ENCODE assay signal across 8 cellular contexts in the genomic region with DNA sequence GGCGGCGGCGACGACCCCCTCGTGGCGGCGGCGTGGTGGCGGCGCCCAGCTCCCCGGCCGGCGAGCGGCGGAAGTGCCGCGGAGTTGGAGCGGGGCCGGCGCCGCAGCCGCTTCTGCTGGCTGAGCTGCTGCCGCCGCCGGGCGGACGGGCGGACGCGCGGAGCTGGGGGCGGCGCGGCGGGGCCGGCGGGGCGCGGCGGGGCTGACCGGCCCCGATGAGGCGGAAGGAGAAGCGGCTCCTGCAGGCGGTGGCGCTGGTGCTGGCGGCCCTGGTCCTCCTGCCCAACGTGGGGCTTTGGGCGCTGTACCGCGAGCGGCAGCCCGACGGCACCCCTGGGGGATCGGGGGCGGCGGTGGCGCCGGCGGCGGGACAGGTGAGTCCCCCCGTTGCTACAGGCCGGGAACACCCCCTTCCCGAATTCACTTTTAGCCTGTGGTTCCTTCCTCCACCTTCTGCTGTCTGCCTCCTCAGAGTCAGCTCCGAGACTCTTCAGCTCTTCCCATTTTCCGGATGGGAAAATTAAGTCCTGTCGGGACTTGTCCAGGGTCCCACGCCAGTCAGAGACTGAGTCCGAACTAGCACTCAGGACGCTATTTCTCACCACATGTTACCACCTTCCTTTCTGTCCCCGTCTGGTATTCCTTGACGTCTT. TPM values are rescaled to one million over a fixed set of nuclear protein-coding genes. Genes with fewer than 3 reads are reported as not detected.
DNase-seq lines count a peak whose midpoint lies in the region; ATAC-seq lines count a peak whose summit lies in the region.

A gene with protein sequence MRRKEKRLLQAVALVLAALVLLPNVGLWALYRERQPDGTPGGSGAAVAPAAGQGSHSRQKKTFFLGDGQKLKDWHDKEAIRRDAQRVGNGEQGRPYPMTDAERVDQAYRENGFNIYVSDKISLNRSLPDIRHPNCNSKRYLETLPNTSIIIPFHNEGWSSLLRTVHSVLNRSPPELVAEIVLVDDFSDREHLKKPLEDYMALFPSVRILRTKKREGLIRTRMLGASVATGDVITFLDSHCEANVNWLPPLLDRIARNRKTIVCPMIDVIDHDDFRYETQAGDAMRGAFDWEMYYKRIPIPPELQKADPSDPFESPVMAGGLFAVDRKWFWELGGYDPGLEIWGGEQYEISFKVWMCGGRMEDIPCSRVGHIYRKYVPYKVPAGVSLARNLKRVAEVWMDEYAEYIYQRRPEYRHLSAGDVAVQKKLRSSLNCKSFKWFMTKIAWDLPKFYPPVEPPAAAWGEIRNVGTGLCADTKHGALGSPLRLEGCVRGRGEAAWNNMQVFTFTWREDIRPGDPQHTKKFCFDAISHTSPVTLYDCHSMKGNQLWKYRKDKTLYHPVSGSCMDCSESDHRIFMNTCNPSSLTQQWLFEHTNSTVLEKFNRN (plus strand): TSS at position 82 of the 653 bp plus-strand sequence. CDS start 134 bp downstream, at position 216.

- peak within 1 kb of the TSS; percentile 22 for H3K27ac ChIP-seq in skeletal muscle tissue (ENCODE audit: low read depth, low read length)

- CTCF ChIA-PET in T-cell (lab: Charles Lee): interaction anchor here (0.5 to 2.8 kb wide), 11 partner anchors 10 to 492 kb away, joined by 3 to 11 read pairs (median 7); a partner anchor contains a TSS

- no peaks in the 10 kb centered on the region for H3K9me3 ChIP-seq in skeletal muscle tissue (ENCODE audit: control insufficient read depth in 3 of 3, low read length in 3 of 3)

- no peaks in the 10 kb centered on the region for H3K9me3 Mint-ChIP-seq in T-cell

- H3K9ac ChIP-seq in skeletal muscle tissue (ENCODE audit: low read depth in 1 of 3, low read length in 3 of 3): peak within 1 kb of the TSS; percentile 76 to 83 (median 77)

- ATAC-seq in GM21390 (IDR thresholded peaks at IDR 0.05; ENCODE audit: unreplicated experiment) (peak; percentile 68), T-cell (replicated peaks in 1 of 4) (peak; percentile 76 to 78 (median 77))

- no peaks in the 10 kb centered on the region for H3K27me3 ChIP-seq in skeletal muscle tissue (ENCODE audit: control insufficient read depth in 3 of 3, insufficient read depth in 3 of 3, low read length in 3 of 3)

- DNase-seq in NCI-H146 (lab: John Stamatoyannopoulos, UW): peak; percentile 51
- no peak for DNase-seq in NCI-H146 treated with DMSO at 0.1 percent for 48 hours (lab: John Stamatoyannopoulos, UW; ENCODE audit: unreplicated experiment)
- peak; percentile 58 for DNase-seq in HT-29 (ENCODE audit: low spot score)
- DNase-seq in T-cell: peak in 25 of 34 experiments; percentile 30 to 70 (median 57)
- peak; percentile 74 for DNase-seq in central memory CD4-positive, alpha-beta T cell
- DNase-seq in inferior parietal cortex (ENCODE audit: extremely low spot score): peak; percentile 39

- H3K4me1 Mint-ChIP-seq in T-cell: peaks cover 51 to 56% (median 54%) of the 10 kb centered on the region in 3 donors

- H3K36me3 ChIP-seq in skeletal muscle tissue (ENCODE audit: control insufficient read depth in 3 of 3, insufficient read depth in 3 of 3, low read length in 3 of 3): no peaks in the 10 kb centered on the region

- H3K27me3 Mint-ChIP-seq in T-cell: no peaks in the 10 kb centered on the region

- POLR2A ChIA-PET in T-cell (lab: Charles Lee): interaction anchor here (0.5 to 1.0 kb wide), 3 partner anchors 39 to 238 kb away, joined by 3 to 4 read pairs (median 3); a partner anchor contains a TSS

- peak within 1 kb of the TSS; percentile 92 to 98 for H3K27ac Mint-ChIP-seq in T-cell

- H3K4me3 ChIP-seq in skeletal muscle tissue (ENCODE audit: low read length in 3 of 3): peak within 1 kb of the TSS; percentile 87 to 93 (median 88)

- H3K4me3 Mint-ChIP-seq in T-cell: peak within 1 kb of the TSS; percentile 86 to 92 (median 88)

- H3K4me1 ChIP-seq in skeletal muscle tissue (ENCODE audit: control insufficient read depth in 3 of 3, insufficient read depth in 3 of 3, low read length in 3 of 3): peaks cover 30 to 45% (median 38%) of the 10 kb centered on the region in 3 donors

- peaks cover 9% of the 10 kb centered on the region for H3K36me3 Mint-ChIP-seq in T-cell

RNA-seq across cellular contexts. Expression of the gene that starts here (rescaled TPM):
- total RNA-seq in HT-29 (2014; rRNA removed; shearing (Covaris generic)): 6.4 and 8.0 TPM in 2 replicates
- 10 to 100 TPM; 26.9 to 62.7 (median 40.8) TPM for total RNA-seq in T-cell
- total RNA-seq in skeletal muscle tissue: 10.4 TPM
